10 cellular contexts compared by ENCODE assay signal in genomic region chr17:31579265-31579664, GRCh38.
DNase-seq lines count a peak whose midpoint lies in the region; TF ChIP-seq lines count a peak whose summit lies in the region.
"Had no signal": no experiment of that assay in that cellular context is flagged by ENCODE, and none has a peak within 500 bp of the region (broad histone marks: within the 10 kb centered on the region; RNA-seq: fewer than 3 reads in every experiment).

No MANE protein-coding gene starts in this region.

- intact Hi-C loops in PC-9 (cut with micrococcal nuclease; ENCODE audit: unreplicated experiment) = no loop called here
- intact Hi-C loops in dendritic cell treated with granulocyte-macrophage colony-stimulating factor and Interleukin-4, amounts not matched to agents 40 ng/mL and 50 ng/mL, for 4 days (cut with micrococcal nuclease) = no loop called here

- CTCF ChIA-PET in PC-9 (lab: Charles Lee) = no interaction called here

- H3K9me3 ChIP-seq in PC-9 (ENCODE audit: insufficient read depth, low read depth) = no peaks in the 10 kb centered on the region
- no peaks in the 10 kb centered on the region for H3K9me3 ChIP-seq in smooth muscle cell (replicated peaks; ENCODE audit: low read depth)

- H3F3A ChIP-seq in PC-9 (ENCODE audit: insufficient read depth, low read depth) = peaks cover 58% of the 10 kb centered on the region
- peaks cover 4% of the 10 kb centered on the region for H3F3A ChIP-seq in smooth muscle cell (ENCODE audit: low read depth)

- H3K4me2 ChIP-seq in PC-9 (peak overlapping the region; percentile 73), smooth muscle cell (peak overlapping the region; percentile 54)

- no peaks in the 10 kb centered on the region for H3K27me3 ChIP-seq in PC-9 (ENCODE audit: insufficient read depth, low read depth)
- H3K27me3 ChIP-seq in smooth muscle cell (ENCODE audit: low read depth) = no peaks in the 10 kb centered on the region
- H3K27me3 ChIP-seq: dorsolateral prefrontal cortex had no signal

- H4K20me1 ChIP-seq in PC-9 (ENCODE audit: insufficient read depth) (peaks cover 15% of the 10 kb centered on the region; the same call in 1 of the 2 replicates), smooth muscle cell (ENCODE audit: low read depth) (peaks cover 64% of the 10 kb centered on the region)

- no peaks in the 10 kb centered on the region for H3K27me3 Mint-ChIP-seq in dendritic cell treated with granulocyte-macrophage colony-stimulating factor and Interleukin-4, amounts not matched to agents 40 ng/mL and 50 ng/mL, for 4 days
- H3K27me3 Mint-ChIP-seq: activated CD4-positive, alpha-beta T cell treated with anti-CD3 and anti-CD28 coated beads, Interleukin-2, amount 10 ng/mL, durations not matched to agents 7 days and 5 days had no signal

- H3K9ac ChIP-seq in smooth muscle cell (ENCODE audit: low read depth) = no peak overlapping the region

- POLR2A ChIA-PET in PC-9 (lab: Charles Lee; ENCODE audit: unreplicated experiment) = interaction anchor here (0.6 kb wide), 1 partner anchor 211 kb away, joined by 8 read pairs; no protein-coding TSS in a partner anchor

- H3K9me2 ChIP-seq in PC-9 (ENCODE audit: insufficient read depth) = no peaks in the 10 kb centered on the region

- peaks cover 48% of the 10 kb centered on the region for H3K79me2 ChIP-seq in PC-9 (ENCODE audit: low read depth)
- peaks cover 69% of the 10 kb centered on the region for H3K79me2 ChIP-seq in smooth muscle cell (ENCODE audit: low read depth)

- TF ChIP-seq CTCF in PC-9 (conservative IDR thresholded peaks at IDR 0.05) (no peak), smooth muscle cell (IDR thresholded peaks at IDR 0.05; ENCODE audit: borderline replicate concordance, insufficient read depth, poor library complexity, severe bottlenecking) (no peak)

- H3K4me1 Mint-ChIP-seq in dendritic cell treated with granulocyte-macrophage colony-stimulating factor and Interleukin-4, amounts not matched to agents 40 ng/mL and 50 ng/mL, for 4 days (ENCODE audit: low read depth) = peaks cover 81% of the 10 kb centered on the region
- H3K4me1 Mint-ChIP-seq: activated CD4-positive, alpha-beta T cell treated with anti-CD3 and anti-CD28 coated beads, Interleukin-2, amount 10 ng/mL, durations not matched to agents 7 days and 5 days had no signal

- peaks cover 8% of the 10 kb centered on the region; the same call in 1 of the 2 replicates for H3K36me3 ChIP-seq in PC-9 (ENCODE audit: low read depth)
- no peaks in the 10 kb centered on the region for H3K36me3 ChIP-seq in smooth muscle cell (ENCODE audit: low read depth)

- BruUV-seq in PC-9 (replicated peaks; lab: Mats Ljungman, UMichigan) = no TSS peak

- no peak overlapping the region for H3K4me3 Mint-ChIP-seq in dendritic cell treated with granulocyte-macrophage colony-stimulating factor and Interleukin-4, amounts not matched to agents 40 ng/mL and 50 ng/mL, for 4 days
- H3K4me3 Mint-ChIP-seq: activated CD4-positive, alpha-beta T cell treated with anti-CD3 and anti-CD28 coated beads, Interleukin-2, amount 10 ng/mL, durations not matched to agents 7 days and 5 days had no signal

- peaks cover 66% of the 10 kb centered on the region for H3K4me1 ChIP-seq in PC-9 (replicated peaks; ENCODE audit: insufficient read depth)
- H3K4me1 ChIP-seq in smooth muscle cell (ENCODE audit: low read depth) = peaks cover 7% of the 10 kb centered on the region

- H3K4me3 ChIP-seq in PC-9 = no peak overlapping the region
- no peak overlapping the region for H3K4me3 ChIP-seq in smooth muscle cell
- H3K4me3 ChIP-seq: dorsolateral prefrontal cortex had no signal

- no peaks in the 10 kb centered on the region for H3K9me3 Mint-ChIP-seq in dendritic cell treated with granulocyte-macrophage colony-stimulating factor and Interleukin-4, amounts not matched to agents 40 ng/mL and 50 ng/mL, for 4 days
- H3K9me3 Mint-ChIP-seq: activated CD4-positive, alpha-beta T cell treated with anti-CD3 and anti-CD28 coated beads, Interleukin-2, amount 10 ng/mL, durations not matched to agents 7 days and 5 days had no signal

- H3K27ac ChIP-seq in PC-9 (peak overlapping the region; percentile 71; the same call in 1 of the 2 replicates), smooth muscle cell (ENCODE audit: low read depth) (peak overlapping the region; percentile 90)

- H3K36me3 Mint-ChIP-seq in dendritic cell treated with granulocyte-macrophage colony-stimulating factor and Interleukin-4, amounts not matched to agents 40 ng/mL and 50 ng/mL, for 4 days (ENCODE audit: low read depth) = no peaks in the 10 kb centered on the region

- peak; percentile 45 for DNase-seq in H4 (ENCODE audit: low spot score)
- DNase-seq in PC-9 = peak; percentile 81 to 85
- DNase-seq in smooth muscle cell (lab: John Stamatoyannopoulos, UW; ENCODE audit: unreplicated experiment) = no peak
- no peak for DNase-seq in activated CD8-positive, alpha-beta memory T cell treated with anti-CD3 and anti-CD28 coated beads, Interleukin-2, amount 50 U/mL, for 48 hours
- no peak for DNase-seq in NCI-H2227 treated with DMSO at 0.1 percent for 48 hours (lab: John Stamatoyannopoulos, UW)
- DNase-seq in SIG-M5 treated with dmso at 0.1 percent for 504 hours (lab: John Stamatoyannopoulos, UW; ENCODE audit: unreplicated experiment) = no peak
- DNase-seq: activated CD4-positive, alpha-beta T cell treated with anti-CD3 and anti-CD28 coated beads, Interleukin-2, amount 10 ng/mL, durations not matched to agents 7 days and 5 days; dorsolateral prefrontal cortex; H7 had no signal

- peak overlapping the region; percentile 92 for H3K27ac Mint-ChIP-seq in dendritic cell treated with granulocyte-macrophage colony-stimulating factor and Interleukin-4, amounts not matched to agents 40 ng/mL and 50 ng/mL, for 4 days
- H3K27ac Mint-ChIP-seq: activated CD4-positive, alpha-beta T cell treated with anti-CD3 and anti-CD28 coated beads, Interleukin-2, amount 10 ng/mL, durations not matched to agents 7 days and 5 days had no signal

- WGBS in smooth muscle cell (ENCODE audit: low lambda C conversion rate) = 47% methylated on average over 4 of the region's 4 CpGs

- H2AFZ ChIP-seq in PC-9 (no peak overlapping the region), smooth muscle cell (ENCODE audit: low read depth) (no peak overlapping the region)

Comparison
In these comparisons a context has a peak if more than half of its experiments do, and no peak if none do; other contexts are left out.
1. DNase-seq: peak in H4 (single experiment) and PC-9 (2 of 2); none in smooth muscle cell (single experiment), activated CD8-positive, alpha-beta memory T cell treated with anti-CD3 and anti-CD28 coated beads, Interleukin-2, amount 50 U/mL, for 48 hours (single experiment), NCI-H2227 treated with DMSO at 0.1 percent for 48 hours (single experiment) and SIG-M5 treated with dmso at 0.1 percent for 504 hours (single experiment).